ENCODE assay signal across 12 cellular contexts in the genomic region with DNA sequence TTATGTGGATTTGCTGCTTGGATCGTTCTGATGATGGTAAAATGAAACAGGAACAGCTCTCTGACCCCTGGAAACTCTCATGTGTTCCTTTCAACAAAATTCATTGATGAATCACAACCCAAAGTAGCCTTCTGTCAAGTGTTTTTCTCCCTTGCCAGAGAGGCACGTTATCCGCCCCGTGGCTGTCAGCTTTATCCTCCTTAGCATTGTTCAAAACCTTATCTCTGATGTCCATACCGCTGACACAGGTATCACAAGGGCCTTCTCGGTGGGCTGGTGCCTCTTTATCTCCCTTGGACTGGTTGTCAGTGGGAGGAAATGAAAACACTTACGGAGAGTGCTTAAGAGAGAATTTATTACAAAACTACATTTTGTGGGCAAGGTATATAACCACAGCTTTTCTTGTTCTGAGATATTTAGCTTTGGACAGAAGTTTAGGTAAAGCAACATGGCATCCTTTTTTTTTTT.
DNase-seq lines count a peak whose midpoint lies in the region; ATAC-seq, FAIRE-seq and TF ChIP-seq lines count a peak whose summit lies in the region.
"Had no signal": no experiment of that assay in that cellular context is flagged by ENCODE, and none has a peak within 500 bp of the region (broad histone marks: within the 10 kb centered on the region; RNA-seq: fewer than 3 reads in every experiment).

No MANE protein-coding gene starts in this region.

- DNase-seq in UCSD-AML1 (lab: John Stamatoyannopoulos, UW; ENCODE audit: unreplicated experiment) (peak; percentile 10), osteocyte (ENCODE audit: extremely low spot score, unreplicated experiment) (no peak), COLO829 (ENCODE audit: low spot score) (no peak), RCC 7860 (ENCODE audit: low spot score) (no peak), HAP-1 (ENCODE audit: low spot score in 2 of 2) (no peak), DMS114 treated with DMSO at 0.1 percent for 48 hours (lab: John Stamatoyannopoulos, UW; ENCODE audit: unreplicated experiment) (no peak)
- DNase-seq: mesenchymal stem cell; NCI-H187; stimulated activated CD4-positive, alpha-beta T cell treated with anti-CD3 and anti-CD28 coated beads, Interleukin-4, amount 100 ng/mL, for 4 hours had no signal

- no peaks in the 10 kb centered on the region for H3K27me3 ChIP-seq in HAP-1 (ENCODE audit: low read depth)
- H3K27me3 ChIP-seq: adrenal gland had no signal

- ATAC-seq in GM21381 (IDR thresholded peaks at IDR 0.05; ENCODE audit: unreplicated experiment) (peak; percentile 74), HG03097 (IDR thresholded peaks at IDR 0.05; ENCODE audit: low FRiP score, unreplicated experiment) (peak; percentile 64)

- peaks cover 10% of the 10 kb centered on the region for H3K4me1 Mint-ChIP-seq in osteocyte (ENCODE audit: unreplicated experiment)

- no peaks in the 10 kb centered on the region for H3K36me3 ChIP-seq in HAP-1 (replicated peaks)
- H3K36me3 ChIP-seq: adrenal gland had no signal

- no peaks in the 10 kb centered on the region for H3K9me3 ChIP-seq in HAP-1
- H3K9me3 ChIP-seq: adrenal gland had no signal

- H3K4me3 ChIP-seq in HAP-1 = no peak overlapping the region
- H3K4me3 ChIP-seq: adrenal gland had no signal

- H3K36me3 Mint-ChIP-seq in osteocyte (ENCODE audit: unreplicated experiment) = no peaks in the 10 kb centered on the region

- peak overlapping the region; percentile 19 for H3K27ac Mint-ChIP-seq in osteocyte (ENCODE audit: unreplicated experiment)

- no peak for FAIRE-seq in RCC 7860 (lab: Jason Lieb, UNC)

- H3K27me3 Mint-ChIP-seq in osteocyte (ENCODE audit: unreplicated experiment) = no peaks in the 10 kb centered on the region

- no peaks in the 10 kb centered on the region for H3K9me3 Mint-ChIP-seq in osteocyte (ENCODE audit: unreplicated experiment)

- H3K4me3 Mint-ChIP-seq in osteocyte (ENCODE audit: unreplicated experiment) = no peak overlapping the region

- H3K4me1 ChIP-seq in HAP-1 = peaks cover 13% of the 10 kb centered on the region

- no peak for TF ChIP-seq CTCF in osteocyte (IDR thresholded peaks at IDR 0.05)

- in situ Hi-C loops in HAP-1 (cut with MboI; ENCODE audit: low sequenced_read_pairs) = no loop called here
